ENCODE assay signal across 23 cellular contexts in the genomic region with DNA sequence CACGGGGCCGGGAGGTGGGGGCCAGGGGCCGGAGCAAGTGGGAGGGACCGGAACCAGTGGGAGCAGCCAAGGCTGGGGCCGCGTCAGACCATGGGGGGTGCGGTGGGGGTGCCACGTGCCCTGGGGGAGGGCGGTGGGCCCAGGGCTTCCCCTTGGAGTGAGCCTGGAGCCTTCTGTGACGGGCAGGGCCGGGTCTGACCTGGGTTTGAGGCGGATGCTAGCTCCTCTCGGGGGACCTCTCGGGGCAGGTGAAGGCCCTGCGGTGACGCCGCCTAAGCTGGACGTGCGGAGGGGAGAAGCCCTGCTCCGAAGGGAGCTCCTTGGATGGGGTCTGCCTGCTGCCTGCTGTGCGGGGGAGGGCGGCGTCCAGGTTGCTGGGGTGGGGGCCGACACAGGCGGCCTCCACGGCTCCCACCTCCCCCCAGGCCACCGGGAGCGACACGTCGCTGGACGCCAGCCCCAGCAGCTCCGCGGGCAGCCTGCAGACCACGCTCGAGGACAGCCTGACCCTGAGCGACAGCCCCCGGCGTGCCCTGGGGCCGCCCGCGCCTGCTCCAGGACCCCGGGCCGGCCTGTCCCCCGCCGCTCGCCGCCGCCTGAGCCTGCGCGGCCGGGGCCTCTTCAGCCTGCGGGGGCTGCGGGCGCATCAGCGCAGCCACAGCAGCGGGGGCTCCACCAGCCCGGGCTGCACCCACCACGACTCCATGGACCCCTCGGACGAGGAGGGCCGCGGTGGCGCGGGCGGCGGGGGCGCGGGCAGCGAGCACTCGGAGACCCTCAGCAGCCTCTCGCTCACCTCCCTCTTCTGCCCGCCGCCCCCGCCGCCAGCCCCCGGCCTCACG.
"Had no signal": no experiment of that assay in that cellular context is flagged by ENCODE, and none has a peak within 500 bp of the region (broad histone marks: within the 10 kb centered on the region; RNA-seq: fewer than 3 reads in every experiment).

No MANE protein-coding gene starts in this region.

- H3K36me3 ChIP-seq: tibial nerve, uterus had no signal

- ATAC-seq: activated CD4-positive, alpha-beta T cell treated with anti-CD3 and anti-CD28 coated beads for 36 hours; activated CD8-positive, alpha-beta memory T cell treated with anti-CD3 and anti-CD28 coated beads, Interleukin-2, amount 10 ng/mL, durations not matched to agents 7 days and 5 days; left cardiac atrium; psoas muscle; sciatic nerve had no signal

- FAIRE-seq: islet of Langerhans, TTC549 had no signal

- H3K4me2 ChIP-seq: smooth muscle cell had no signal

- H3K4me1 ChIP-seq: psoas muscle had no signal

- H3K4me3 Mint-ChIP-seq: activated CD4-positive, alpha-beta T cell treated with anti-CD3 and anti-CD28 coated beads for 36 hours; activated CD8-positive, alpha-beta memory T cell treated with anti-CD3 and anti-CD28 coated beads, Interleukin-2, amount 10 ng/mL, durations not matched to agents 7 days and 5 days; activated naive CD8-positive, alpha-beta T cell treated with anti-CD3 and anti-CD28 coated beads, Interleukin-2, amount 10 ng/mL, durations not matched to agents 7 days and 5 days; brain; neural crest cell; T-helper 2 cell treated with Interferon-gamma antibody and Interleukin-4, amounts not matched to agents 5 μg/mL and 100 μg/mL, for 36 hours; WTC11 had no signal

- H3K9me3 ChIP-seq: psoas muscle, tibial nerve, uterus had no signal

- DNase-seq: activated CD4-positive, alpha-beta T cell treated with anti-CD3 and anti-CD28 coated beads for 36 hours; activated CD4-positive, alpha-beta T cell treated with anti-CD3 and anti-CD28 coated beads, Interleukin-2, amount 50 U/mL, for 48 hours; activated CD8-positive, alpha-beta memory T cell treated with anti-CD3 and anti-CD28 coated beads, Interleukin-2, amount 10 ng/mL, durations not matched to agents 7 days and 5 days; activated naive CD4-positive, alpha-beta T cell treated with Interleukin-2 at 50 U/mL for 16 hours; activated naive CD8-positive, alpha-beta T cell treated with anti-CD3 and anti-CD28 coated beads, Interleukin-2, amount 10 ng/mL, durations not matched to agents 7 days and 5 days; caudate nucleus; dorsolateral prefrontal cortex; foreskin fibroblast; left cardiac atrium; psoas muscle; stimulated activated CD4-positive, alpha-beta T cell treated with anti-CD3 and anti-CD28 coated beads, Interleukin-4, amount 100 ng/mL, for 1 hour; uterus had no signal

- H3K27ac ChIP-seq: epithelial cell of prostate, psoas muscle, tibial nerve, uterus had no signal

- H3K27ac Mint-ChIP-seq: activated CD4-positive, alpha-beta T cell treated with anti-CD3 and anti-CD28 coated beads for 36 hours; activated CD8-positive, alpha-beta memory T cell treated with anti-CD3 and anti-CD28 coated beads, Interleukin-2, amount 10 ng/mL, durations not matched to agents 7 days and 5 days; activated naive CD8-positive, alpha-beta T cell treated with anti-CD3 and anti-CD28 coated beads, Interleukin-2, amount 10 ng/mL, durations not matched to agents 7 days and 5 days; activated T-helper 2 cell treated with anti-CD3 and anti-CD28 coated beads, Interferon-gamma antibody, Interleukin-2, Interleukin-4, amounts not matched to agents 10 μg/mL and 5 μg/mL and 100 μg/mL, durations not matched to agents 14 hours and 24 hours and 36 hours; brain; T-helper 2 cell treated with Interferon-gamma antibody and Interleukin-4, amounts not matched to agents 5 μg/mL and 100 μg/mL, for 36 hours had no signal

- H3K9me3 Mint-ChIP-seq: activated naive CD8-positive, alpha-beta T cell treated with anti-CD3 and anti-CD28 coated beads, Interleukin-2, amount 10 ng/mL, durations not matched to agents 7 days and 5 days; activated T-helper 2 cell treated with anti-CD3 and anti-CD28 coated beads, Interferon-gamma antibody, Interleukin-2, Interleukin-4, amounts not matched to agents 10 μg/mL and 5 μg/mL and 100 μg/mL, durations not matched to agents 14 hours and 24 hours and 36 hours; neural crest cell; T-helper 2 cell treated with Interferon-gamma antibody and Interleukin-4, amounts not matched to agents 5 μg/mL and 100 μg/mL, for 36 hours; WTC11 had no signal

- H3K27me3 ChIP-seq: uterus had no signal

- H3K36me3 Mint-ChIP-seq: activated CD8-positive, alpha-beta memory T cell treated with anti-CD3 and anti-CD28 coated beads, Interleukin-2, amount 10 ng/mL, durations not matched to agents 7 days and 5 days; activated naive CD8-positive, alpha-beta T cell treated with anti-CD3 and anti-CD28 coated beads, Interleukin-2, amount 10 ng/mL, durations not matched to agents 7 days and 5 days had no signal

- H3K4me3 ChIP-seq: psoas muscle, smooth muscle cell, uterus had no signal
